Comparison of ENCODE assay signal across 19 cellular contexts in genomic region chr1:156430305-156430704, GRCh38.
DNase-seq lines count a peak whose midpoint lies in the region; ATAC-seq, FAIRE-seq and TF ChIP-seq lines count a peak whose summit lies in the region.
"Had no signal": no experiment of that assay in that cellular context is flagged by ENCODE, and none has a peak within 500 bp of the region (broad histone marks: within the 10 kb centered on the region; RNA-seq: fewer than 3 reads in every experiment).

No MANE protein-coding gene starts in this region.

- peaks cover 5% of the 10 kb centered on the region; the same call in 1 of the 2 replicates for H3K23me2 ChIP-seq in H1 (ENCODE audit: low read depth, low read length)

- ATAC-seq in omental fat pad (ENCODE audit: low FRiP score) = no peak

- H3K9ac ChIP-seq in HUES64 (ENCODE audit: low read depth, low read length) = no peak overlapping the region
- H3K9ac ChIP-seq in H1 (replicated peaks in 1 of 4; ENCODE audit: extremely low read depth in 1 of 4, low read depth in 3 of 4, low read length in 3 of 4) = no peak overlapping the region

- no peak overlapping the region for H3K18ac ChIP-seq in H1 (ENCODE audit: extremely low read depth, low read length)

- no peak overlapping the region for H3K56ac ChIP-seq in H1 (replicated peaks; ENCODE audit: insufficient read length, low read depth, low read length)

- H3K4ac ChIP-seq in H1 (replicated peaks; ENCODE audit: insufficient read length, low read depth, low read length) = no peak overlapping the region

- H3K27me3 ChIP-seq in HUES64 (ENCODE audit: insufficient read depth, low read length) = peaks cover 100% of the 10 kb centered on the region
- H3K27me3 ChIP-seq in H1 (replicated peaks in 1 of 4; ENCODE audit: control insufficient read depth in 3 of 4, extremely low read depth in 1 of 4, insufficient read depth in 3 of 4, low read length in 3 of 4) = peaks cover 73 to 100% (median 97%) of the 10 kb centered on the region in 4 experiments

- POLR2A ChIA-PET in H1 (lab: Charles Lee; ENCODE audit: partially characterized antibody) = interaction anchor here (0.6 to 2.4 kb wide), 10 partner anchors 8 to 74 kb away, joined by 3 to 23 read pairs (median 5); no protein-coding TSS in a partner anchor

- H3K4me2 ChIP-seq in H1 (ENCODE audit: insufficient read depth in 1 of 2, low read depth in 2 of 2, low read length in 2 of 2) = peak overlapping the region; percentile 67 to 72

- no peak overlapping the region for H4K8ac ChIP-seq in H1 (ENCODE audit: extremely low read depth, insufficient read depth, low read length)

- H3K79me2 ChIP-seq in H1 (ENCODE audit: control insufficient read depth in 1 of 2, insufficient read depth in 2 of 2, low read length in 2 of 2) = no peaks in the 10 kb centered on the region

- no peak overlapping the region for H2AFZ ChIP-seq in H1 (ENCODE audit: low read length)

- H3K9me3 ChIP-seq in HUES64 (ENCODE audit: insufficient read depth, low read depth, low read length) = no peaks in the 10 kb centered on the region
- no peaks in the 10 kb centered on the region for H3K9me3 ChIP-seq in H1 (ENCODE audit: insufficient read depth in 2 of 2, low read depth in 1 of 2, low read length in 1 of 2)

- H2BK12ac ChIP-seq in H1 (ENCODE audit: low read depth, low read length) = no peak overlapping the region

- no peak; a peak in 1 of 4 replicates for TF ChIP-seq RAD21 in H1 (IDR thresholded peaks at IDR 0.05 in 1 of 2, conservative IDR thresholded peaks at IDR 0.05 in 1 of 2; ENCODE audit: low read depth in 2 of 2, low read length in 2 of 2)

- no peak overlapping the region for H3K14ac ChIP-seq in H1 (ENCODE audit: insufficient read length)

- DNase-seq in D341Med (ENCODE audit: low spot score) = peak; percentile 39
- no peak for DNase-seq in H1 (ENCODE audit: low read depth in 1 of 2, low spot score in 2 of 2)
- DNase-seq in medulla oblongata (ENCODE audit: extremely low spot score) = peak; percentile 70
- no peak for DNase-seq in HuH-7.5 (ENCODE audit: low spot score)
- DNase-seq in omental fat pad (ENCODE audit: low spot score) = no peak
- DNase-seq in activated CD8-positive, alpha-beta memory T cell treated with anti-CD3 and anti-CD28 coated beads, Interleukin-2, amount 50 U/mL, for 48 hours = no peak
- no peak for DNase-seq in GM12891 (ENCODE audit: insufficient read length, low spot score)
- DNase-seq: CD4-positive, CD25-positive, alpha-beta regulatory T cell; DMS79 treated with DMSO at 0.1 percent for 48 hours; GOT3; MV-4-11; NCI-H1417 treated with DMSO at 0.1 percent for 48 hours; NCI-H2029 treated with DMSO at 0.1 percent for 48 hours; NCI-H510A treated with DMSO at 0.1 percent for 48 hours had no signal

- H3K4me1 ChIP-seq in HUES64 (ENCODE audit: insufficient read depth, low read length) = peaks cover 21% of the 10 kb centered on the region
- H3K4me1 ChIP-seq in H1 (replicated peaks in 1 of 4; ENCODE audit: control insufficient read depth in 3 of 4, insufficient read depth in 4 of 4, low read length in 3 of 4) = peaks cover 14 to 34% (median 16%) of the 10 kb centered on the region in 4 experiments

- H4K91ac ChIP-seq in H1 (replicated peaks; ENCODE audit: insufficient read length, low read length) = no peak overlapping the region

- H2AK5ac ChIP-seq in H1 (ENCODE audit: low read depth, low read length) = no peak overlapping the region

- CTCF ChIA-PET in H1 (lab: Charles Lee; ENCODE audit: partially characterized antibody) = interaction anchor here (0.7 to 14.9 kb wide), 10 partner anchors 7 to 350 kb away, joined by 3 to 217 read pairs (median 14); no protein-coding TSS in a partner anchor

- TF ChIP-seq CTCF in H1 (IDR thresholded peaks at IDR 0.05; ENCODE audit: control extremely low read depth in 1 of 3, insufficient read depth in 1 of 3, low read depth in 1 of 3, low read length in 3 of 3) (no peak), omental fat pad (IDR thresholded peaks at IDR 0.05) (no peak)

- H2BK15ac ChIP-seq in H1 (ENCODE audit: low read length) = no peak overlapping the region; the same call in 1 of the 2 replicates

- H3K23ac ChIP-seq in H1 (ENCODE audit: insufficient read length) = no peak overlapping the region

- H3K79me1 ChIP-seq in H1 (ENCODE audit: low read depth, low read length) = no peaks in the 10 kb centered on the region

- FAIRE-seq in H1 (lab: Jason Lieb, UNC) (no peak), GM12891 (lab: Jason Lieb, UNC) (no peak)
- FAIRE-seq: G401.6, GM12892 had no signal

- no peak overlapping the region for H2BK20ac ChIP-seq in H1 (ENCODE audit: low read length)

- TF ChIP-seq EP300 in H1 (IDR thresholded peaks at IDR 0.05; ENCODE audit: borderline replicate concordance in 1 of 2, low read depth in 2 of 2, low read length in 2 of 2) = no peak

- TF ChIP-seq POLR2A in H1 (IDR thresholded peaks at IDR 0.05; ENCODE audit: control extremely low read depth in 1 of 2, low read depth in 2 of 2, low read length in 2 of 2) (no peak), GM12891 (IDR thresholded peaks at IDR 0.05; ENCODE audit: low read depth, low read length) (no peak)

- H3K27ac ChIP-seq in HUES64 (ENCODE audit: low read depth, low read length) (no peak overlapping the region), H1 (ENCODE audit: low read depth, low read length) (no peak overlapping the region)
- H3K27ac ChIP-seq: RWPE1, SK-N-MC had no signal

- no peak overlapping the region for H4K5ac ChIP-seq in H1 (ENCODE audit: insufficient read length, low read depth, low read length)

- H4K20me1 ChIP-seq in H1 (replicated peaks in 1 of 2; ENCODE audit: control insufficient read depth in 1 of 2, insufficient read depth in 2 of 2, low read length in 2 of 2) = peaks cover 2 to 14% of the 10 kb centered on the region in 2 experiments

- H2BK120ac ChIP-seq in H1 (replicated peaks; ENCODE audit: low read depth, low read length) = no peak overlapping the region

- no peak overlapping the region for H2BK5ac ChIP-seq in H1 (ENCODE audit: low read depth, low read length)

- H3K36me3 ChIP-seq in HUES64 (ENCODE audit: insufficient read depth, low read length) = no peaks in the 10 kb centered on the region
- H3K36me3 ChIP-seq in H1 (ENCODE audit: control insufficient read depth in 2 of 4, insufficient read depth in 4 of 4, low read length in 3 of 4) = peaks cover 0 to under 1% (median 0%) of the 10 kb centered on the region in 4 experiments; a peak in 1 of 8 replicates

- H3K4me3 ChIP-seq in HUES64 (ENCODE audit: low read length) (peak overlapping the region; percentile 27; the same call in 1 of the 2 replicates), H1 (ENCODE audit: extremely low read depth in 1 of 4, insufficient read depth in 2 of 4, low read depth in 3 of 4, low read length in 4 of 4) (peak overlapping the region in 1 of 4 experiments; percentile 42; a peak in 3 of 8 replicates)
- H3K4me3 ChIP-seq: SK-N-MC had no signal

- WGBS in HUES64 = under 1% methylated on average over 7 of the region's 7 CpGs
- WGBS in H1 (ENCODE audit: extremely low coverage in 1 of 2, insufficient coverage in 1 of 2, insufficient read length in 1 of 2, insufficient replicate concordance in 2 of 2, low coverage in 1 of 2, low lambda C conversion rate in 2 of 2, missing lambda C conversion rate in 1 of 2), 2 experiments = 0% methylated on average over 3 of the region's 7 CpGs; no CpG with 5 or more reads in 1 of the 2 experiments

TF ChIP-seq in H1, 55 proteins besides CTCF, POLR2A, EP300 and RAD21:
- TF ChIP-seq POU5F1 (IDR thresholded peaks at IDR 0.05; ENCODE audit: low read depth, low read length) = no peak
- TF ChIP-seq TCF12 (IDR thresholded peaks at IDR 0.05; ENCODE audit: low read depth, low read length) = 0 out of 2 replicates have a peak, but pooled peaks have one; percentile 7

TF ChIP-seq in GM12891, 5 proteins besides CTCF, POLR2A, EP300 and RAD21:
- TF ChIP-seq SPI1 (IDR thresholded peaks at IDR 0.05; ENCODE audit: low read depth, low read length) (no peak), PAX5 (IDR thresholded peaks at IDR 0.05; ENCODE audit: insufficient read depth, low read length, severe bottlenecking) (no peak), POU2F2 (IDR thresholded peaks at IDR 0.05; ENCODE audit: low read depth, low read length) (no peak), TAF1 (IDR thresholded peaks at IDR 0.05; ENCODE audit: low read depth, low read length) (no peak), POLR2AphosphoS5 (IDR thresholded peaks at IDR 0.05; ENCODE audit: low read depth, low read length) (no peak)

Comparison
In these comparisons a context has a peak if more than half of its experiments do, and no peak if none do; other contexts are left out.
1. DNase-seq: peak in D341Med (single experiment) and medulla oblongata (single experiment); none in H1 (0 of 2), HuH-7.5 (single experiment), omental fat pad (single experiment), activated CD8-positive, alpha-beta memory T cell treated with anti-CD3 and anti-CD28 coated beads, Interleukin-2, amount 50 U/mL, for 48 hours (single experiment) and GM12891 (single experiment).